1 cellular context compared by ENCODE assay signal in the genomic region with DNA sequence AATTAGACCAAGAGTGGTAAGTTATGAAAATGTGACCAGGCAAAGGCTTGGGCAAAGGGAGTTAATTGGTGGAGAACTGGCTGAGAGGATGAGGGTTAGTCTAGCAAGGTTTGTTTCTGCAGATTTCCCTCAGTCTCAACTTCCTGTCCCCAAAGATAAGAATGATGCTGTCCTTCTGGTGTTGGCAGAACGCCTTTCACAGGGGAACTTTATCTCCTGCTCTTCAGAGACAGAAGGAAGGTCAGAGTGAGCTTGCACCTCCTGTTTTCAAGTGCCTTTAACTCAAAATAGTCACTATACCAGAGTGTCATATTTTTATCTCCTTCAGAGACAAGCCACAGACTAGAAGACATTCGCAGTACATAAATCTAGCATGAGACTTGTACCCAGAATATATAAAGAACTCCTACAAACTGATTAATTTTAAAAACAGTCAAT.
A peak's percentile ranks its signal among the peaks of the same experiment; 100 is the strongest.
TF ChIP-seq lines count a peak whose summit lies in the region.

No MANE protein-coding gene starts in this region.

TF ChIP-seq in K562, 482 proteins besides CTCF, POLR2A, EP300 and RAD21 (continued from another document and continues in another):
- TF ChIP-seq, protein P1, sequence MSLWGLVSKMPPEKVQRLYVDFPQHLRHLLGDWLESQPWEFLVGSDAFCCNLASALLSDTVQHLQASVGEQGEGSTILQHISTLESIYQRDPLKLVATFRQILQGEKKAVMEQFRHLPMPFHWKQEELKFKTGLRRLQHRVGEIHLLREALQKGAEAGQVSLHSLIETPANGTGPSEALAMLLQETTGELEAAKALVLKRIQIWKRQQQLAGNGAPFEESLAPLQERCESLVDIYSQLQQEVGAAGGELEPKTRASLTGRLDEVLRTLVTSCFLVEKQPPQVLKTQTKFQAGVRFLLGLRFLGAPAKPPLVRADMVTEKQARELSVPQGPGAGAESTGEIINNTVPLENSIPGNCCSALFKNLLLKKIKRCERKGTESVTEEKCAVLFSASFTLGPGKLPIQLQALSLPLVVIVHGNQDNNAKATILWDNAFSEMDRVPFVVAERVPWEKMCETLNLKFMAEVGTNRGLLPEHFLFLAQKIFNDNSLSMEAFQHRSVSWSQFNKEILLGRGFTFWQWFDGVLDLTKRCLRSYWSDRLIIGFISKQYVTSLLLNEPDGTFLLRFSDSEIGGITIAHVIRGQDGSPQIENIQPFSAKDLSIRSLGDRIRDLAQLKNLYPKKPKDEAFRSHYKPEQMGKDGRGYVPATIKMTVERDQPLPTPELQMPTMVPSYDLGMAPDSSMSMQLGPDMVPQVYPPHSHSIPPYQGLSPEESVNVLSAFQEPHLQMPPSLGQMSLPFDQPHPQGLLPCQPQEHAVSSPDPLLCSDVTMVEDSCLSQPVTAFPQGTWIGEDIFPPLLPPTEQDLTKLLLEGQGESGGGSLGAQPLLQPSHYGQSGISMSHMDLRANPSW (CRISPR knock-in tag; IDR thresholded peaks at IDR 0.05) = no peak
- TF ChIP-seq ZNF184 (CRISPR knock-in tag; IDR thresholded peaks at IDR 0.05) (no peak), MCM2 (IDR thresholded peaks at IDR 0.05; ENCODE audit: low read depth) (no peak), ZSCAN29 (IDR thresholded peaks at IDR 0.05) (no peak), FOXJ3 (CRISPR knock-in tag; IDR thresholded peaks at IDR 0.05) (no peak), RHOXF2B (CRISPR knock-in tag; conservative IDR thresholded peaks at IDR 0.05) (no peak), POLR2AphosphoS5 (IDR thresholded peaks at IDR 0.05; ENCODE audit: control insufficient read depth, insufficient read depth, low read depth, low read length) (peak; percentile 89), CBFA2T2 (conservative IDR thresholded peaks at IDR 0.05) (peak; percentile 97), SMARCE1 (IDR thresholded peaks at IDR 0.05) (peak; percentile 79), BMI1 (IDR thresholded peaks at IDR 0.05; ENCODE audit: low read length) (no peak), NR2C2 (CRISPR knock-in tag; IDR thresholded peaks at IDR 0.05) (no peak), NR2C2 (tag; IDR thresholded peaks at IDR 0.05) (peak; percentile 73), EGR1 (conservative IDR thresholded peaks at IDR 0.05) (no peak), MEF2A (IDR thresholded peaks at IDR 0.05; ENCODE audit: control insufficient read depth, low read depth, low read length) (peak; percentile 62; the same call in 1 of the 2 replicates), KLF13 (tag; IDR thresholded peaks at IDR 0.05; ENCODE audit: borderline replicate concordance, low read depth) (no peak), LCOR (CRISPR knock-in tag; IDR thresholded peaks at IDR 0.05) (0 out of 2 replicates have a peak, but pooled peaks have one; percentile 29), SAFB (IDR thresholded peaks at IDR 0.05; ENCODE audit: borderline replicate concordance, low read depth, low read length) (no peak), ZNF197 (CRISPR knock-in tag; IDR thresholded peaks at IDR 0.05; ENCODE audit: low read depth) (no peak), BACH1 (tag; IDR thresholded peaks at IDR 0.05) (no peak), RNF2 (IDR thresholded peaks at IDR 0.05) (peak; percentile 54; the same call in 1 of the 2 replicates), SRSF3 (IDR thresholded peaks at IDR 0.05; ENCODE audit: insufficient read depth, low read length) (no peak), SMARCA4 (IDR thresholded peaks at IDR 0.05) (peak; percentile 93), ZNF699 (CRISPR knock-in tag; IDR thresholded peaks at IDR 0.05; ENCODE audit: insufficient replicate concordance) (no peak), MIER1 (IDR thresholded peaks at IDR 0.05; ENCODE audit: low read depth) (no peak), PCBP1 (IDR thresholded peaks at IDR 0.05; ENCODE audit: low read depth, low read length, poor library complexity, severe bottlenecking) (no peak), U2AF2 (optimal IDR thresholded peaks at IDR 0.05; ENCODE audit: low read depth, low read length) (no peak), NCOR1 (IDR thresholded peaks at IDR 0.05) (peak; percentile 95), ZC3H11A (IDR thresholded peaks at IDR 0.05; ENCODE audit: low read depth, low read length) (no peak), ATF1 (CRISPR knock-in tag; IDR thresholded peaks at IDR 0.05) (no peak), ATF1 (tag; IDR thresholded peaks at IDR 0.05) (peak; percentile 71), SUPT5H (IDR thresholded peaks at IDR 0.05) (no peak), HNRNPK (IDR thresholded peaks at IDR 0.05; ENCODE audit: low read depth, low read length, poor library complexity, severe bottlenecking) (no peak), KAT2B (IDR thresholded peaks at IDR 0.05; ENCODE audit: low read depth, low read length) (no peak), MXI1 (IDR thresholded peaks at IDR 0.05; ENCODE audit: low read depth, low read length) (no peak), GTF2E2 (tag; IDR thresholded peaks at IDR 0.05) (no peak), NCOA1 (IDR thresholded peaks at IDR 0.05; ENCODE audit: low read depth) (peak; percentile 39; the same call in 1 of the 2 replicates), BRD9 (IDR thresholded peaks at IDR 0.05; ENCODE audit: low read depth, partially characterized antibody) (no peak), ZNF121 (CRISPR knock-in tag; conservative IDR thresholded peaks at IDR 0.05) (no peak), KDM5B (IDR thresholded peaks at IDR 0.05; ENCODE audit: insufficient replicate concordance, low read depth, low read length) (no peak)
- TF ChIP-seq, protein P2, sequence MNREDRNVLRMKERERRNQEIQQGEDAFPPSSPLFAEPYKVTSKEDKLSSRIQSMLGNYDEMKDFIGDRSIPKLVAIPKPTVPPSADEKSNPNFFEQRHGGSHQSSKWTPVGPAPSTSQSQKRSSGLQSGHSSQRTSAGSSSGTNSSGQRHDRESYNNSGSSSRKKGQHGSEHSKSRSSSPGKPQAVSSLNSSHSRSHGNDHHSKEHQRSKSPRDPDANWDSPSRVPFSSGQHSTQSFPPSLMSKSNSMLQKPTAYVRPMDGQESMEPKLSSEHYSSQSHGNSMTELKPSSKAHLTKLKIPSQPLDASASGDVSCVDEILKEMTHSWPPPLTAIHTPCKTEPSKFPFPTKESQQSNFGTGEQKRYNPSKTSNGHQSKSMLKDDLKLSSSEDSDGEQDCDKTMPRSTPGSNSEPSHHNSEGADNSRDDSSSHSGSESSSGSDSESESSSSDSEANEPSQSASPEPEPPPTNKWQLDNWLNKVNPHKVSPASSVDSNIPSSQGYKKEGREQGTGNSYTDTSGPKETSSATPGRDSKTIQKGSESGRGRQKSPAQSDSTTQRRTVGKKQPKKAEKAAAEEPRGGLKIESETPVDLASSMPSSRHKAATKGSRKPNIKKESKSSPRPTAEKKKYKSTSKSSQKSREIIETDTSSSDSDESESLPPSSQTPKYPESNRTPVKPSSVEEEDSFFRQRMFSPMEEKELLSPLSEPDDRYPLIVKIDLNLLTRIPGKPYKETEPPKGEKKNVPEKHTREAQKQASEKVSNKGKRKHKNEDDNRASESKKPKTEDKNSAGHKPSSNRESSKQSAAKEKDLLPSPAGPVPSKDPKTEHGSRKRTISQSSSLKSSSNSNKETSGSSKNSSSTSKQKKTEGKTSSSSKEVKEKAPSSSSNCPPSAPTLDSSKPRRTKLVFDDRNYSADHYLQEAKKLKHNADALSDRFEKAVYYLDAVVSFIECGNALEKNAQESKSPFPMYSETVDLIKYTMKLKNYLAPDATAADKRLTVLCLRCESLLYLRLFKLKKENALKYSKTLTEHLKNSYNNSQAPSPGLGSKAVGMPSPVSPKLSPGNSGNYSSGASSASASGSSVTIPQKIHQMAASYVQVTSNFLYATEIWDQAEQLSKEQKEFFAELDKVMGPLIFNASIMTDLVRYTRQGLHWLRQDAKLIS (CRISPR knock-in tag; IDR thresholded peaks at IDR 0.05) = no peak
- TF ChIP-seq, protein P3, sequence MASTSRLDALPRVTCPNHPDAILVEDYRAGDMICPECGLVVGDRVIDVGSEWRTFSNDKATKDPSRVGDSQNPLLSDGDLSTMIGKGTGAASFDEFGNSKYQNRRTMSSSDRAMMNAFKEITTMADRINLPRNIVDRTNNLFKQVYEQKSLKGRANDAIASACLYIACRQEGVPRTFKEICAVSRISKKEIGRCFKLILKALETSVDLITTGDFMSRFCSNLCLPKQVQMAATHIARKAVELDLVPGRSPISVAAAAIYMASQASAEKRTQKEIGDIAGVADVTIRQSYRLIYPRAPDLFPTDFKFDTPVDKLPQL (IDR thresholded peaks at IDR 0.05; ENCODE audit: extremely low read depth, insufficient read length) = no peak
- TF ChIP-seq, protein P4, sequence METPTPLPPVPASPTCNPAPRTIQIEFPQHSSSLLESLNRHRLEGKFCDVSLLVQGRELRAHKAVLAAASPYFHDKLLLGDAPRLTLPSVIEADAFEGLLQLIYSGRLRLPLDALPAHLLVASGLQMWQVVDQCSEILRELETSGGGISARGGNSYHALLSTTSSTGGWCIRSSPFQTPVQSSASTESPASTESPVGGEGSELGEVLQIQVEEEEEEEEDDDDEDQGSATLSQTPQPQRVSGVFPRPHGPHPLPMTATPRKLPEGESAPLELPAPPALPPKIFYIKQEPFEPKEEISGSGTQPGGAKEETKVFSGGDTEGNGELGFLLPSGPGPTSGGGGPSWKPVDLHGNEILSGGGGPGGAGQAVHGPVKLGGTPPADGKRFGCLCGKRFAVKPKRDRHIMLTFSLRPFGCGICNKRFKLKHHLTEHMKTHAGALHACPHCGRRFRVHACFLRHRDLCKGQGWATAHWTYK (CRISPR knock-in tag; IDR thresholded peaks at IDR 0.05) = no peak
- TF ChIP-seq, protein P5, sequence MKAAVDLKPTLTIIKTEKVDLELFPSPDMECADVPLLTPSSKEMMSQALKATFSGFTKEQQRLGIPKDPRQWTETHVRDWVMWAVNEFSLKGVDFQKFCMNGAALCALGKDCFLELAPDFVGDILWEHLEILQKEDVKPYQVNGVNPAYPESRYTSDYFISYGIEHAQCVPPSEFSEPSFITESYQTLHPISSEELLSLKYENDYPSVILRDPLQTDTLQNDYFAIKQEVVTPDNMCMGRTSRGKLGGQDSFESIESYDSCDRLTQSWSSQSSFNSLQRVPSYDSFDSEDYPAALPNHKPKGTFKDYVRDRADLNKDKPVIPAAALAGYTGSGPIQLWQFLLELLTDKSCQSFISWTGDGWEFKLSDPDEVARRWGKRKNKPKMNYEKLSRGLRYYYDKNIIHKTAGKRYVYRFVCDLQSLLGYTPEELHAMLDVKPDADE (conservative IDR thresholded peaks at IDR 0.05; ENCODE audit: control insufficient read depth, low read depth, low read length) = no peak
- TF ChIP-seq, protein P6, sequence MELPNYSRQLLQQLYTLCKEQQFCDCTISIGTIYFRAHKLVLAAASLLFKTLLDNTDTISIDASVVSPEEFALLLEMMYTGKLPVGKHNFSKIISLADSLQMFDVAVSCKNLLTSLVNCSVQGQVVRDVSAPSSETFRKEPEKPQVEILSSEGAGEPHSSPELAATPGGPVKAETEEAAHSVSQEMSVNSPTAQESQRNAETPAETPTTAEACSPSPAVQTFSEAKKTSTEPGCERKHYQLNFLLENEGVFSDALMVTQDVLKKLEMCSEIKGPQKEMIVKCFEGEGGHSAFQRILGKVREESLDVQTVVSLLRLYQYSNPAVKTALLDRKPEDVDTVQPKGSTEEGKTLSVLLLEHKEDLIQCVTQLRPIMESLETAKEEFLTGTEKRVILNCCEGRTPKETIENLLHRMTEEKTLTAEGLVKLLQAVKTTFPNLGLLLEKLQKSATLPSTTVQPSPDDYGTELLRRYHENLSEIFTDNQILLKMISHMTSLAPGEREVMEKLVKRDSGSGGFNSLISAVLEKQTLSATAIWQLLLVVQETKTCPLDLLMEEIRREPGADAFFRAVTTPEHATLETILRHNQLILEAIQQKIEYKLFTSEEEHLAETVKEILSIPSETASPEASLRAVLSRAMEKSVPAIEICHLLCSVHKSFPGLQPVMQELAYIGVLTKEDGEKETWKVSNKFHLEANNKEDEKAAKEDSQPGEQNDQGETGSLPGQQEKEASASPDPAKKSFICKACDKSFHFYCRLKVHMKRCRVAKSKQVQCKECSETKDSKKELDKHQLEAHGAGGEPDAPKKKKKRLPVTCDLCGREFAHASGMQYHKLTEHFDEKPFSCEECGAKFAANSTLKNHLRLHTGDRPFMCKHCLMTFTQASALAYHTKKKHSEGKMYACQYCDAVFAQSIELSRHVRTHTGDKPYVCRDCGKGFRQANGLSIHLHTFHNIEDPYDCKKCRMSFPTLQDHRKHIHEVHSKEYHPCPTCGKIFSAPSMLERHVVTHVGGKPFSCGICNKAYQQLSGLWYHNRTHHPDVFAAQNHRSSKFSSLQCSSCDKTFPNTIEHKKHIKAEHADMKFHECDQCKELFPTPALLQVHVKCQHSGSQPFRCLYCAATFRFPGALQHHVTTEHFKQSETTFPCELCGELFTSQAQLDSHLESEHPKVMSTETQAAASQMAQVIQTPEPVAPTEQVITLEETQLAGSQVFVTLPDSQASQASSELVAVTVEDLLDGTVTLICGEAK (IDR thresholded peaks at IDR 0.05) = peak; percentile 53
- TF ChIP-seq, protein P6 (CRISPR knock-in tag; IDR thresholded peaks at IDR 0.05) = no peak
- TF ChIP-seq, protein P7, sequence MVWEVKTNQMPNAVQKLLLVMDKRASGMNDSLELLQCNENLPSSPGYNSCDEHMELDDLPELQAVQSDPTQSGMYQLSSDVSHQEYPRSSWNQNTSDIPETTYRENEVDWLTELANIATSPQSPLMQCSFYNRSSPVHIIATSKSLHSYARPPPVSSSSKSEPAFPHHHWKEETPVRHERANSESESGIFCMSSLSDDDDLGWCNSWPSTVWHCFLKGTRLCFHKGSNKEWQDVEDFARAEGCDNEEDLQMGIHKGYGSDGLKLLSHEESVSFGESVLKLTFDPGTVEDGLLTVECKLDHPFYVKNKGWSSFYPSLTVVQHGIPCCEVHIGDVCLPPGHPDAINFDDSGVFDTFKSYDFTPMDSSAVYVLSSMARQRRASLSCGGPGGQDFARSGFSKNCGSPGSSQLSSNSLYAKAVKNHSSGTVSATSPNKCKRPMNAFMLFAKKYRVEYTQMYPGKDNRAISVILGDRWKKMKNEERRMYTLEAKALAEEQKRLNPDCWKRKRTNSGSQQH (CRISPR knock-in tag; IDR thresholded peaks at IDR 0.05) = no peak
